Comparison of ENCODE assay signal across 23 cellular contexts in the genomic region with DNA sequence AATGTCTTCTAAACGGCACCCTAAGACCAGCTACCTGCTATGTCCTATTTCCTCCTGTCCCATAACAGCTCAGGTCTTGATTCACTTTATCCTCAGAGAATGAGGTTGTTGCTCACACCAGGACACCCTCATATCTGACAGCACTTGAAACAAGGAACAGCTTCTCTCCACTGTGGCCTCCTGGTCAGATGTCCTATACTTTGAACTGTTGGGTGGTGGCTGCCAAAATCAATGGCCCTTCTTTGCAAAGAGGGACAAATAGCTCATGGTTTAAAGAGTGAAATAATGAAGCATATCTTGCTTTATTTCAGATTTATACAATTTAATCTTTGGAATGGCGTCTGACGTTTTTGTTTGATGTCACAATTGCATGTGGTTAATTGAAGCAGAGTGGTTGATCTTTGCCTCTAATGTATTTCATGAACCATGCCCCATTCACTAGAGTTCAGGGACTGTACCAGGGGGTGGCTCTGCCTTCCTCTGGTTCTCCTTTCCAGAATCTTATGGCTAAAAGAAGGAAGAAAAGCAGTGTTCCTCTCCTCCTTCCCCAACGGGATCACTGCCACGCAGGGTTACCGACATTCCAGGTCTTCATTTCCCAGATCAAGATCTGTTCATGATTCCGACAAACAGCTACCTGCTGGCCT.
"Had no signal": no experiment of that assay in that cellular context is flagged by ENCODE, and none has a peak within 500 bp of the region (broad histone marks: within the 10 kb centered on the region; RNA-seq: fewer than 3 reads in every experiment).

No MANE protein-coding gene starts in this region.

- H3K9me3 ChIP-seq: mucosa of descending colon, transverse colon had no signal

- FAIRE-seq: endometrium, frontal cortex, TTC549 had no signal

- H3K4me1 Mint-ChIP-seq: activated naive CD8-positive, alpha-beta T cell treated with anti-CD3 and anti-CD28 coated beads, Interleukin-2, amount 50 U/mL, for 24 hours; central memory CD8-positive, alpha-beta T cell had no signal

- H3K27ac Mint-ChIP-seq: activated B cell treated with CpG ODN at 0.5 μM for 24 hours; activated CD8-positive, alpha-beta T cell treated with anti-CD3 and anti-CD28 coated beads for 36 hours; activated naive CD4-positive, alpha-beta T cell treated with anti-CD3 and anti-CD28 coated beads for 36 hours; activated naive CD8-positive, alpha-beta T cell treated with anti-CD3 and anti-CD28 coated beads, Interleukin-2, amount 50 U/mL, for 24 hours; activated T-cell treated with anti-CD3 and anti-CD28 coated beads, Interleukin-2, amount 50 U/mL, for 24 hours; brain; naive thymus-derived CD4-positive, alpha-beta T cell had no signal

- H3K9me3 Mint-ChIP-seq: activated B cell treated with CpG ODN at 0.5 μM for 24 hours; activated CD8-positive, alpha-beta T cell treated with anti-CD3 and anti-CD28 coated beads for 36 hours; activated naive CD4-positive, alpha-beta T cell treated with anti-CD3 and anti-CD28 coated beads for 36 hours; activated naive CD8-positive, alpha-beta T cell treated with anti-CD3 and anti-CD28 coated beads, Interleukin-2, amount 50 U/mL, for 24 hours; activated T-cell treated with anti-CD3 and anti-CD28 coated beads, Interleukin-2, amount 50 U/mL, for 24 hours; central memory CD8-positive, alpha-beta T cell had no signal

- H3K4me3 Mint-ChIP-seq: activated B cell treated with CpG ODN at 0.5 μM for 24 hours; activated CD8-positive, alpha-beta T cell treated with anti-CD3 and anti-CD28 coated beads for 36 hours; activated naive CD4-positive, alpha-beta T cell treated with anti-CD3 and anti-CD28 coated beads for 36 hours; activated naive CD8-positive, alpha-beta T cell treated with anti-CD3 and anti-CD28 coated beads, Interleukin-2, amount 50 U/mL, for 24 hours; activated T-cell treated with anti-CD3 and anti-CD28 coated beads, Interleukin-2, amount 50 U/mL, for 24 hours; brain; central memory CD8-positive, alpha-beta T cell; naive thymus-derived CD4-positive, alpha-beta T cell had no signal

- H3K27me3 ChIP-seq: transverse colon had no signal

- ATAC-seq: activated CD8-positive, alpha-beta T cell treated with anti-CD3 and anti-CD28 coated beads for 36 hours; activated naive CD8-positive, alpha-beta T cell treated with anti-CD3 and anti-CD28 coated beads, Interleukin-2, amount 50 U/mL, for 24 hours; left colon; mucosa of descending colon; naive thymus-derived CD4-positive, alpha-beta T cell; stimulated activated naive CD8-positive, alpha-beta T cell treated with anti-CD3 and anti-CD28 coated beads, Interleukin-15, Interleukin-2, amounts not matched to agents 100 U/mL and 50 U/mL, for 24 hours had no signal

- DNase-seq: activated B cell treated with CpG ODN at 0.5 μM for 24 hours; activated CD4-positive, alpha-beta T cell treated with anti-CD3 and anti-CD28 coated beads for 4 hours; activated CD8-positive, alpha-beta T cell treated with anti-CD3 and anti-CD28 coated beads for 36 hours; activated naive CD4-positive, alpha-beta T cell treated with anti-CD3 and anti-CD28 coated beads for 36 hours; activated naive CD8-positive, alpha-beta T cell treated with anti-CD3 and anti-CD28 coated beads, Interleukin-2, amount 50 U/mL, for 24 hours; activated T-cell treated with anti-CD3 and anti-CD28 coated beads, Interleukin-2, amount 50 U/mL, for 24 hours; anterior cingulate cortex; erythroblast; hypothalamus; islet precursor cell; left colon; mesenchymal stem cell; mucosa of descending colon; naive thymus-derived CD4-positive, alpha-beta T cell; posterior cingulate gyrus; stimulated activated naive CD8-positive, alpha-beta T cell treated with anti-CD3 and anti-CD28 coated beads, Interleukin-15, Interleukin-2, amounts not matched to agents 100 U/mL and 50 U/mL, for 24 hours; transverse colon had no signal

- H3K4me3 ChIP-seq: coronary artery, mucosa of descending colon, transverse colon had no signal

- H3K36me3 ChIP-seq: transverse colon had no signal

- H3K27ac ChIP-seq: coronary artery, transverse colon had no signal
